16 cellular contexts compared by ENCODE assay signal in genomic region chr14:49881296-49882006, GRCh38. TPM values are rescaled to one million over a fixed set of nuclear protein-coding genes. Genes with fewer than 3 reads are reported as not detected.
DNase-seq lines count a peak whose midpoint lies in the region; ATAC-seq and TF ChIP-seq lines count a peak whose summit lies in the region.
"Had no signal": no experiment of that assay in that cellular context is flagged by ENCODE, and none has a peak within 500 bp of the region (broad histone marks: within the 10 kb centered on the region; RNA-seq: fewer than 3 reads in every experiment).

No MANE protein-coding gene starts in this region.

- H3K27ac Mint-ChIP-seq in GM23338: no peak overlapping the region
- H3K27ac Mint-ChIP-seq in memory B cell: peak overlapping the region; percentile 92

- POLR2A ChIA-PET in OCI-LY7 (lab: Charles Lee): interaction anchor here (0.6 to 1.5 kb wide), 15 partner anchors 11 to 245 kb away, joined by 3 to 13 read pairs (median 3); partner anchors contain the start of gene ARF6

- H3K36me3 Mint-ChIP-seq in GM23338 (ENCODE audit: low read depth): no peaks in the 10 kb centered on the region
- no peaks in the 10 kb centered on the region for H3K36me3 Mint-ChIP-seq in memory B cell

- no peak for TF ChIP-seq CTCF in GM23338 (conservative IDR thresholded peaks at IDR 0.05; ENCODE audit: low read depth in 2 of 2)
- TF ChIP-seq CTCF in OCI-LY7 (conservative IDR thresholded peaks at IDR 0.05; ENCODE audit: low read length): no peak
- TF ChIP-seq CTCF in choroid plexus epithelial cell (conservative IDR thresholded peaks at IDR 0.05; ENCODE audit: low read depth, low read length): no peak

- H2AFZ ChIP-seq in GM23338 (no peak overlapping the region), OCI-LY7 (ENCODE audit: low read length) (peak overlapping the region; percentile 82; the same call in 1 of the 2 replicates)

- H3K4me3 ChIP-seq in GM23338 (no peak overlapping the region), OCI-LY7 (ENCODE audit: low read depth, low read length, poor library complexity, severe bottlenecking) (no peak overlapping the region), choroid plexus epithelial cell (ENCODE audit: low read depth, low read length) (no peak overlapping the region)
- H3K4me3 ChIP-seq: SK-N-MC had no signal

- DNase-seq in GM23338 (ENCODE audit: low spot score) (peak; percentile 43), OCI-LY7 (ENCODE audit: low spot score) (no peak), choroid plexus epithelial cell (ENCODE audit: low read depth) (peak; percentile 33), memory B cell (ENCODE audit: low spot score in 2 of 2) (no peak), ACHN (no peak), NCI-H1417 (lab: John Stamatoyannopoulos, UW) (no peak), RPMI8226 (no peak)
- DNase-seq in activated CD4-positive, alpha-beta T cell treated with anti-CD3 and anti-CD28 coated beads for 1 hour: no peak
- DNase-seq: GF-D8, NCI-H1436 treated with DMSO at 0.1 percent for 48 hours, NCI-H2081, NCI-H510A, NCI-H774, Right ventricle myocardium superior had no signal

- H3K9me2 ChIP-seq in GM23338 (ENCODE audit: insufficient read depth) (no peaks in the 10 kb centered on the region), OCI-LY7 (ENCODE audit: insufficient read depth, low read length) (no peaks in the 10 kb centered on the region)

- CTCF ChIA-PET in OCI-LY7 (lab: Charles Lee; ENCODE audit: unreplicated experiment): interaction anchor here (0.9 kb wide), 1 partner anchor 11 kb away, joined by 4 read pairs; the partner anchor contains the start of gene ARF6

- H3K27ac ChIP-seq in GM23338 (ENCODE audit: low read depth) (no peak overlapping the region), OCI-LY7 (ENCODE audit: low read depth, low read length, poor library complexity, severe bottlenecking) (no peak overlapping the region)
- H3K27ac ChIP-seq: C4-2B had no signal

- no peaks in the 10 kb centered on the region for H3K79me2 ChIP-seq in GM23338 (replicated peaks; ENCODE audit: insufficient read depth)
- no peaks in the 10 kb centered on the region for H3K79me2 ChIP-seq in OCI-LY7 (ENCODE audit: insufficient read depth, low read depth, low read length)

- no peaks in the 10 kb centered on the region; the same call in 2 of the 3 replicates for H3K9me3 Mint-ChIP-seq in GM23338
- H3K9me3 Mint-ChIP-seq in memory B cell: no peaks in the 10 kb centered on the region

- intact Hi-C loops in OCI-LY7 (cut with micrococcal nuclease; ENCODE audit: unreplicated experiment): no loop called here

- H3K36me3 ChIP-seq in GM23338 (ENCODE audit: insufficient read depth) (no peaks in the 10 kb centered on the region), OCI-LY7 (ENCODE audit: insufficient read depth, low read length) (no peaks in the 10 kb centered on the region)

- H3K4me1 ChIP-seq in GM23338 (ENCODE audit: insufficient read depth) (peaks cover 35% of the 10 kb centered on the region), OCI-LY7 (ENCODE audit: insufficient read depth, low read length, poor library complexity, severe bottlenecking) (peaks cover 28% of the 10 kb centered on the region)

- ATAC-seq in GM23338: no peak
- no peak for ATAC-seq in memory B cell (ENCODE audit: low read depth)

- peaks cover 30% of the 10 kb centered on the region for H3K4me1 Mint-ChIP-seq in GM23338
- peaks cover 14% of the 10 kb centered on the region for H3K4me1 Mint-ChIP-seq in memory B cell

- in situ Hi-C loops in ACHN (cut with HindIII; ENCODE audit: low pct_ligation_motif_present, low pct_unique_long_range_greater_than_20kb, low sequenced_read_pairs): no loop called here

- no peaks in the 10 kb centered on the region for H3K9me3 ChIP-seq in OCI-LY7 (ENCODE audit: low read length)

- no peaks in the 10 kb centered on the region for H3K27me3 ChIP-seq in GM23338 (ENCODE audit: insufficient read depth)

- H4K20me1 ChIP-seq in GM23338 (replicated peaks; ENCODE audit: insufficient read depth) (no peaks in the 10 kb centered on the region), OCI-LY7 (ENCODE audit: insufficient read depth, low read length) (no peaks in the 10 kb centered on the region)

- H3K4me2 ChIP-seq in GM23338 (no peak overlapping the region), OCI-LY7 (ENCODE audit: low read length) (no peak overlapping the region)

- H3K4me3 Mint-ChIP-seq in GM23338 (no peak overlapping the region; the same call in 2 of the 3 replicates), memory B cell (no peak overlapping the region)

- 0 out of 2 replicates have a peak, but pooled peaks cover 9% of the 10 kb centered on the region for H3F3A ChIP-seq in GM23338 (replicated peaks; ENCODE audit: low read depth)

- BruUV-seq in OCI-LY7 (replicated peaks; lab: Mats Ljungman, UMichigan): no TSS peak

- peaks cover 5% of the 10 kb centered on the region for H3K27me3 Mint-ChIP-seq in GM23338 (ENCODE audit: insufficient read depth, low read depth, poor library complexity)
- no peaks in the 10 kb centered on the region for H3K27me3 Mint-ChIP-seq in memory B cell

TF ChIP-seq in GM23338, 12 proteins besides CTCF, POLR2A, EP300 and RAD21 (continues in another document):
- TF ChIP-seq POLR2AphosphoS5 (IDR thresholded peaks at IDR 0.05; ENCODE audit: low read depth): no peak
- no peak for TF ChIP-seq ZNF462 (CRISPR knock-in tag; IDR thresholded peaks at IDR 0.05)
- TF ChIP-seq NANOG (IDR thresholded peaks at IDR 0.05; ENCODE audit: borderline replicate concordance): no peak

RNA-seq across cellular contexts. Expression of gene ARF6, which starts 11.4 kb away (rescaled TPM):
- 60.1 and 73.1 TPM in 2 replicates for total RNA-seq in GM23338 (2014; rRNA removed; shearing (Covaris generic))
- polyA plus RNA-seq in GM23338 (2016; fragmentation: Nextera tagmentation; extraction: Ambion mirVana): 42.5 and 47.8 TPM in 2 replicates
- total RNA-seq in OCI-LY7 (2014; rRNA removed; shearing (Covaris generic)): 47.6 and 51.0 TPM in 2 replicates
- total RNA-seq in OCI-LY7 (2022): 69.1 and 73.0 TPM in 2 replicates

RNA-seq across cellular contexts. Expression of gene NEMF, which starts 28.9 kb away (rescaled TPM):
- 54.7 and 58.4 TPM in 2 replicates for total RNA-seq in GM23338 (2014; rRNA removed; shearing (Covaris generic))
- 73.8 and 88.1 TPM in 2 replicates for polyA plus RNA-seq in GM23338 (2016; fragmentation: Nextera tagmentation; extraction: Ambion mirVana)
- total RNA-seq in OCI-LY7 (2014; rRNA removed; shearing (Covaris generic)): 63.2 and 71.3 TPM in 2 replicates
- total RNA-seq in OCI-LY7 (2022): 67.5 and 79.4 TPM in 2 replicates

Comparison
In these comparisons a context has a peak if more than half of its experiments do, and no peak if none do; other contexts are left out.
1. DNase-seq: peak in GM23338 (single experiment) and choroid plexus epithelial cell (single experiment); none in OCI-LY7 (single experiment), memory B cell (0 of 2), ACHN (single experiment), activated CD4-positive, alpha-beta T cell treated with anti-CD3 and anti-CD28 coated beads for 1 hour (single experiment), NCI-H1417 (0 of 3) and RPMI8226 (single experiment).